1 cellular context compared by ENCODE assay signal in the genomic region with DNA sequence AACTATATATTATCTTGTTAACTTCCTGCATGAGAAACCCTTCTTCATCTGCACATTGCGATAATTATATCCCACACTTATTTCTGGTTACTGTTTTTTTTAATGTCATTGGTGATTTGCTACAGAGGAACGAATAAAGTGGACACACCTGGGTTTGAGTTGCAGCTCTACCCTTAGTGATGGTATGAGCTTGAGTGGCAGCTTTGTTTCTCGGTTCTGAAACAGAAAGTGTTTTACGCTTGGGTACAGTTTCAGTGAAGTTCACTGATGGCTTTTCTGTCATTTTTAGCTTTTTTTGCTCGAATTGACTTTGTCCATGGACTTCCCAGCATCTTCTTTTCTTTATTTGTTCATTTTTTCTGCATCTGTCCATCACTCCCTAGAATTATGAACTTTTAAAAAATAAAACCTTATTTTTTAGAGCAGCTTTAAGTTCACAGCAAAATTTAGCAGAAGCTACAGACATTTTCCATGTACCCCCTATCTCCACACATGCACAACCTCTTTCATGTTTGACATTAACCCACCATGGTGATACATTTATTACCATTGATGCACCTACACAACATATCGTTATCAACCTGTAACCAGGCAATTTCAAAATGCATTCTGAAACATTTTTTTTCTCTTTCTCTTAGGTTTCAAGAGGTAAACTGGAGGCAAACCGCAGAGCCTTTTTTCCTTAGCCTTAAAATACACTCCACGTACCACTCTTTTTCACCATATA.
TF ChIP-seq lines count a peak whose summit lies in the region.

No MANE protein-coding gene starts in this region.

TF ChIP-seq in HepG2, 621 proteins besides CTCF, POLR2A, EP300 and RAD21 (continued from another document):
- TF ChIP-seq, protein P1, sequence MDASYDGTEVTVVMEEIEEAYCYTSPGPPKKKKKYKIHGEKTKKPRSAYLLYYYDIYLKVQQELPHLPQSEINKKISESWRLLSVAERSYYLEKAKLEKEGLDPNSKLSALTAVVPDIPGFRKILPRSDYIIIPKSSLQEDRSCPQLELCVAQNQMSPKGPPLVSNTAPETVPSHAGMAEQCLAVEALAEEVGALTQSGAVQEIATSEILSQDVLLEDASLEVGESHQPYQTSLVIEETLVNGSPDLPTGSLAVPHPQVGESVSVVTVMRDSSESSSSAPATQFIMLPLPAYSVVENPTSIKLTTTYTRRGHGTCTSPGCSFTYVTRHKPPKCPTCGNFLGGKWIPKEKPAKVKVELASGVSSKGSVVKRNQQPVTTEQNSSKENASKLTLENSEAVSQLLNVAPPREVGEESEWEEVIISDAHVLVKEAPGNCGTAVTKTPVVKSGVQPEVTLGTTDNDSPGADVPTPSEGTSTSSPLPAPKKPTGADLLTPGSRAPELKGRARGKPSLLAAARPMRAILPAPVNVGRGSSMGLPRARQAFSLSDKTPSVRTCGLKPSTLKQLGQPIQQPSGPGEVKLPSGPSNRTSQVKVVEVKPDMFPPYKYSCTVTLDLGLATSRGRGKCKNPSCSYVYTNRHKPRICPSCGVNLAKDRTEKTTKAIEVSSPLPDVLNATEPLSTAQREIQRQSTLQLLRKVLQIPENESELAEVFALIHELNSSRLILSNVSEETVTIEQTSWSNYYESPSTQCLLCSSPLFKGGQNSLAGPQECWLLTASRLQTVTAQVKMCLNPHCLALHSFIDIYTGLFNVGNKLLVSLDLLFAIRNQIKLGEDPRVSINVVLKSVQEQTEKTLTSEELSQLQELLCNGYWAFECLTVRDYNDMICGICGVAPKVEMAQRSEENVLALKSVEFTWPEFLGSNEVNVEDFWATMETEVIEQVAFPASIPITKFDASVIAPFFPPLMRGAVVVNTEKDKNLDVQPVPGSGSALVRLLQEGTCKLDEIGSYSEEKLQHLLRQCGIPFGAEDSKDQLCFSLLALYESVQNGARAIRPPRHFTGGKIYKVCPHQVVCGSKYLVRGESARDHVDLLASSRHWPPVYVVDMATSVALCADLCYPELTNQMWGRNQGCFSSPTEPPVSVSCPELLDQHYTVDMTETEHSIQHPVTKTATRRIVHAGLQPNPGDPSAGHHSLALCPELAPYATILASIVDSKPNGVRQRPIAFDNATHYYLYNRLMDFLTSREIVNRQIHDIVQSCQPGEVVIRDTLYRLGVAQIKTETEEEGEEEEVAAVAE (CRISPR knock-in tag; IDR thresholded peaks at IDR 0.05; ENCODE audit: borderline replicate concordance) = no peak
- TF ChIP-seq, protein P2, sequence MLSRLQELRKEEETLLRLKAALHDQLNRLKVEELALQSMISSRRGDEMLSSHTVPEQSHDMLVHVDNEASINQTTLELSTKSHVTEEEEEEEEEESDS (CRISPR knock-in tag; IDR thresholded peaks at IDR 0.05; ENCODE audit: borderline replicate concordance) = no peak
- TF ChIP-seq ATF1 (CRISPR knock-in tag; IDR thresholded peaks at IDR 0.05) (no peak), CAMTA2 (CRISPR knock-in tag; IDR thresholded peaks at IDR 0.05; ENCODE audit: borderline replicate concordance) (no peak), HNRNPL (IDR thresholded peaks at IDR 0.05; ENCODE audit: low read depth, low read length) (no peak), POLR2G (IDR thresholded peaks at IDR 0.05; ENCODE audit: low read depth, low read length) (no peak)
- TF ChIP-seq, protein P3, sequence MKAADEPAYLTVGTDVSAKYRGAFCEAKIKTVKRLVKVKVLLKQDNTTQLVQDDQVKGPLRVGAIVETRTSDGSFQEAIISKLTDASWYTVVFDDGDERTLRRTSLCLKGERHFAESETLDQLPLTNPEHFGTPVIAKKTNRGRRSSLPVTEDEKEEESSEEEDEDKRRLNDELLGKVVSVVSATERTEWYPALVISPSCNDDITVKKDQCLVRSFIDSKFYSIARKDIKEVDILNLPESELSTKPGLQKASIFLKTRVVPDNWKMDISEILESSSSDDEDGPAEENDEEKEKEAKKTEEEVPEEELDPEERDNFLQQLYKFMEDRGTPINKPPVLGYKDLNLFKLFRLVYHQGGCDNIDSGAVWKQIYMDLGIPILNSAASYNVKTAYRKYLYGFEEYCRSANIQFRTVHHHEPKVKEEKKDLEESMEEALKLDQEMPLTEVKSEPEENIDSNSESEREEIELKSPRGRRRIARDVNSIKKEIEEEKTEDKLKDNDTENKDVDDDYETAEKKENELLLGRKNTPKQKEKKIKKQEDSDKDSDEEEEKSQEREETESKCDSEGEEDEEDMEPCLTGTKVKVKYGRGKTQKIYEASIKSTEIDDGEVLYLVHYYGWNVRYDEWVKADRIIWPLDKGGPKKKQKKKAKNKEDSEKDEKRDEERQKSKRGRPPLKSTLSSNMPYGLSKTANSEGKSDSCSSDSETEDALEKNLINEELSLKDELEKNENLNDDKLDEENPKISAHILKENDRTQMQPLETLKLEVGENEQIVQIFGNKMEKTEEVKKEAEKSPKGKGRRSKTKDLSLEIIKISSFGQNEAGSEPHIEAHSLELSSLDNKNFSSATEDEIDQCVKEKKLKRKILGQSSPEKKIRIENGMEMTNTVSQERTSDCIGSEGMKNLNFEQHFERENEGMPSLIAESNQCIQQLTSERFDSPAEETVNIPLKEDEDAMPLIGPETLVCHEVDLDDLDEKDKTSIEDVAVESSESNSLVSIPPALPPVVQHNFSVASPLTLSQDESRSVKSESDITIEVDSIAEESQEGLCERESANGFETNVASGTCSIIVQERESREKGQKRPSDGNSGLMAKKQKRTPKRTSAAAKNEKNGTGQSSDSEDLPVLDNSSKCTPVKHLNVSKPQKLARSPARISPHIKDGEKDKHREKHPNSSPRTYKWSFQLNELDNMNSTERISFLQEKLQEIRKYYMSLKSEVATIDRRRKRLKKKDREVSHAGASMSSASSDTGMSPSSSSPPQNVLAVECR (CRISPR knock-in tag; IDR thresholded peaks at IDR 0.05; ENCODE audit: borderline replicate concordance) = no peak
